1 cellular context compared by ENCODE assay signal in the genomic region with DNA sequence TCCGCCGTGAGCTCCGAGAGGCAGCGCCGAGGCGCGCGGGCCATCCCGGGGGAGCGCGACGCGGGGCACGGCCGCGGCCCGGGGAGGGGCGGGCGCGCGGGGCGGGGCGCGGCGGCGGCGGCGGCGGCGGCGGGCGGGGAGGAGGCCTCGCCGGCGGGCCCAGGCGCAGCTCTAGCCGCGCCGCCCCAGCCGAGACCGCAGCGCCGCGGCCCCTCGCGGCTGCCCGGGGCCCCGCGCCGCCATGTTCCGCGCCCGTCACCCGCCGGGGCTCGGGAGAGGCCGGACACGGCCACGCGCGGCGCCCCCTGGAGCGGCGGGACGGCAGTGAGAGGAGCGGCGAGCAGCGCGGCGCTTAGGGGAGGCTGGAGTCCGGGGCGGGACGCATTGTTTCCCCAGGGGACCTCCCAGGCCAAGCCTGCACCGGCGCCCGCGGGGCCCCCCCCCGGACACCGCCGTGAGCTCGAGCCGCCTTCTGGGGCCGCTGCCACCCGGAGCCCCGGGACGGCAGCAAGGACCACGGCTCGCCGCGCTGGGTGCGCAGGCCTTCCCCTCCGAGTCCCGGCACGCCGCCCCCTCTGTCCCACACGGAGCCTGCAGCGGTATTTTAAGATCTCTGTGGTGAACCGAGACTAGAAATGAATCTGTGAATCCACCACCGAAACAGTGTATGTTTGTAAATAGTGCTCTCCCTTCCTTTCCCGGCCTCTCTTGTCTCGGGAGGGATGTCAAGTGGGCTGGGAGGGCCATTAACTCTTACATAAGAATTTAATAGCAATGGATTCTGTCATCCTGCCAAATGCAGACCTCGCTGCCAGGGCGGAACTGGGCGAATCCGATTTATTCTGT.
TF ChIP-seq lines count a peak whose summit lies in the region.

Gene KIF13A, minus strand, starts transcription at position 60 of the 846 bp plus-strand sequence. CDS start 172 bp downstream, outside the sequence.

TF ChIP-seq in K562, 482 proteins besides CTCF, POLR2A, EP300 and RAD21 (continued from another document and continues in another):
- TF ChIP-seq SRSF3 (IDR thresholded peaks at IDR 0.05; ENCODE audit: insufficient read depth, low read length): 0 out of 2 replicates have a peak, but pooled peaks have one; percentile 73
- TF ChIP-seq, protein P1, sequence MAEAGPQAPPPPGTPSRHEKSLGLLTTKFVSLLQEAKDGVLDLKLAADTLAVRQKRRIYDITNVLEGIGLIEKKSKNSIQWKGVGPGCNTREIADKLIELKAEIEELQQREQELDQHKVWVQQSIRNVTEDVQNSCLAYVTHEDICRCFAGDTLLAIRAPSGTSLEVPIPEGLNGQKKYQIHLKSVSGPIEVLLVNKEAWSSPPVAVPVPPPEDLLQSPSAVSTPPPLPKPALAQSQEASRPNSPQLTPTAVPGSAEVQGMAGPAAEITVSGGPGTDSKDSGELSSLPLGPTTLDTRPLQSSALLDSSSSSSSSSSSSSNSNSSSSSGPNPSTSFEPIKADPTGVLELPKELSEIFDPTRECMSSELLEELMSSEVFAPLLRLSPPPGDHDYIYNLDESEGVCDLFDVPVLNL (CRISPR knock-in tag; IDR thresholded peaks at IDR 0.05; ENCODE audit: low read depth): peak; percentile 70; the same call in 1 of the 2 replicates
- TF ChIP-seq, protein P2, sequence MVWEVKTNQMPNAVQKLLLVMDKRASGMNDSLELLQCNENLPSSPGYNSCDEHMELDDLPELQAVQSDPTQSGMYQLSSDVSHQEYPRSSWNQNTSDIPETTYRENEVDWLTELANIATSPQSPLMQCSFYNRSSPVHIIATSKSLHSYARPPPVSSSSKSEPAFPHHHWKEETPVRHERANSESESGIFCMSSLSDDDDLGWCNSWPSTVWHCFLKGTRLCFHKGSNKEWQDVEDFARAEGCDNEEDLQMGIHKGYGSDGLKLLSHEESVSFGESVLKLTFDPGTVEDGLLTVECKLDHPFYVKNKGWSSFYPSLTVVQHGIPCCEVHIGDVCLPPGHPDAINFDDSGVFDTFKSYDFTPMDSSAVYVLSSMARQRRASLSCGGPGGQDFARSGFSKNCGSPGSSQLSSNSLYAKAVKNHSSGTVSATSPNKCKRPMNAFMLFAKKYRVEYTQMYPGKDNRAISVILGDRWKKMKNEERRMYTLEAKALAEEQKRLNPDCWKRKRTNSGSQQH (CRISPR knock-in tag; IDR thresholded peaks at IDR 0.05): no peak
- peak; percentile 29 for TF ChIP-seq TCF3 (CRISPR knock-in tag; IDR thresholded peaks at IDR 0.05)
- peak; percentile 73 for TF ChIP-seq SIN3B (IDR thresholded peaks at IDR 0.05; ENCODE audit: low read depth)
- no peak for TF ChIP-seq NFATC3 (IDR thresholded peaks at IDR 0.05)
- no peak for TF ChIP-seq HDAC8 (tag; IDR thresholded peaks at IDR 0.05)
- no peak for TF ChIP-seq OTX1 (CRISPR knock-in tag; IDR thresholded peaks at IDR 0.05)
- TF ChIP-seq HSF4 (CRISPR knock-in tag; IDR thresholded peaks at IDR 0.05; ENCODE audit: borderline replicate concordance): no peak
- TF ChIP-seq ZNF639 (CRISPR knock-in tag; conservative IDR thresholded peaks at IDR 0.05 in 1 of 2, IDR thresholded peaks at IDR 0.05 in 1 of 2): peak in 1 of 2 experiments; percentile 95; a peak in 2 of 4 replicates
- TF ChIP-seq MAZ (CRISPR knock-in tag; conservative IDR thresholded peaks at IDR 0.05 in 1 of 2, IDR thresholded peaks at IDR 0.05 in 1 of 2): peak; percentile 74 to 86
- TF ChIP-seq ZNF444 (CRISPR knock-in tag; IDR thresholded peaks at IDR 0.05): no peak
- TF ChIP-seq, protein P3, sequence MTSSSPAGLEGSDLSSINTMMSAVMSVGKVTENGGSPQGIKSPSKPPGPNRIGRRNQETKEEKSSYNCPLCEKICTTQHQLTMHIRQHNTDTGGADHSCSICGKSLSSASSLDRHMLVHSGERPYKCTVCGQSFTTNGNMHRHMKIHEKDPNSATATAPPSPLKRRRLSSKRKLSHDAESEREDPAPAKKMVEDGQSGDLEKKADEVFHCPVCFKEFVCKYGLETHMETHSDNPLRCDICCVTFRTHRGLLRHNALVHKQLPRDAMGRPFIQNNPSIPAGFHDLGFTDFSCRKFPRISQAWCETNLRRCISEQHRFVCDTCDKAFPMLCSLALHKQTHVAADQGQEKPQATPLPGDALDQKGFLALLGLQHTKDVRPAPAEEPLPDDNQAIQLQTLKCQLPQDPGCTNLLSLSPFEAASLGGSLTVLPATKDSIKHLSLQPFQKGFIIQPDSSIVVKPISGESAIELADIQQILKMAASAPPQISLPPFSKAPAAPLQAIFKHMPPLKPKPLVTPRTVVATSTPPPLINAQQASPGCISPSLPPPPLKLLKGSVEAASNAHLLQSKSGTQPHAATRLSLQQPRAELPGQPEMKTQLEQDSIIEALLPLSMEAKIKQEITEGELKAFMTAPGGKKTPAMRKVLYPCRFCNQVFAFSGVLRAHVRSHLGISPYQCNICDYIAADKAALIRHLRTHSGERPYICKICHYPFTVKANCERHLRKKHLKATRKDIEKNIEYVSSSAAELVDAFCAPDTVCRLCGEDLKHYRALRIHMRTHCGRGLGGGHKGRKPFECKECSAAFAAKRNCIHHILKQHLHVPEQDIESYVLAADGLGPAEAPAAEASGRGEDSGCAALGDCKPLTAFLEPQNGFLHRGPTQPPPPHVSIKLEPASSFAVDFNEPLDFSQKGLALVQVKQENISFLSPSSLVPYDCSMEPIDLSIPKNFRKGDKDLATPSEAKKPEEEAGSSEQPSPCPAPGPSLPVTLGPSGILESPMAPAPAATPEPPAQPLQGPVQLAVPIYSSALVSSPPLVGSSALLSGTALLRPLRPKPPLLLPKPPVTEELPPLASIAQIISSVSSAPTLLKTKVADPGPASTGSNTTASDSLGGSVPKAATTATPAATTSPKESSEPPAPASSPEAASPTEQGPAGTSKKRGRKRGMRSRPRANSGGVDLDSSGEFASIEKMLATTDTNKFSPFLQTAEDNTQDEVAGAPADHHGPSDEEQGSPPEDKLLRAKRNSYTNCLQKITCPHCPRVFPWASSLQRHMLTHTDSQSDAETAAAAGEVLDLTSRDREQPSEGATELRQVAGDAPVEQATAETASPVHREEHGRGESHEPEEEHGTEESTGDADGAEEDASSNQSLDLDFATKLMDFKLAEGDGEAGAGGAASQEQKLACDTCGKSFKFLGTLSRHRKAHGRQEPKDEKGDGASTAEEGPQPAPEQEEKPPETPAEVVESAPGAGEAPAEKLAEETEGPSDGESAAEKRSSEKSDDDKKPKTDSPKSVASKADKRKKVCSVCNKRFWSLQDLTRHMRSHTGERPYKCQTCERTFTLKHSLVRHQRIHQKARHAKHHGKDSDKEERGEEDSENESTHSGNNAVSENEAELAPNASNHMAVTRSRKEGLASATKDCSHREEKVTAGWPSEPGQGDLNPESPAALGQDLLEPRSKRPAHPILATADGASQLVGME (CRISPR knock-in tag; IDR thresholded peaks at IDR 0.05): peak; percentile 81; the same call in 1 of the 2 replicates
- TF ChIP-seq CSDE1 (IDR thresholded peaks at IDR 0.05): peak in 1 of 2 experiments; percentile 20; a peak in 1 of 4 replicates
- TF ChIP-seq NRF1 (conservative IDR thresholded peaks at IDR 0.05 in 1 of 2, IDR thresholded peaks at IDR 0.05 in 1 of 2): peak; percentile 78 to 81
- 0 out of 4 replicates have a peak, but pooled peaks of 1 of the 2 experiments have one; percentile 35 for TF ChIP-seq HDAC1 (IDR thresholded peaks at IDR 0.05)
- TF ChIP-seq ZNF224 (CRISPR knock-in tag; IDR thresholded peaks at IDR 0.05): peak; percentile 47; the same call in 1 of the 2 replicates
- peak; percentile 62 for TF ChIP-seq PHF20 (IDR thresholded peaks at IDR 0.05; ENCODE audit: partially characterized antibody)
- peak; percentile 15; the same call in 1 of the 2 replicates for TF ChIP-seq FOSL1 (tag; conservative IDR thresholded peaks at IDR 0.05)
- peak; percentile 42; the same call in 1 of the 2 replicates for TF ChIP-seq NFRKB (IDR thresholded peaks at IDR 0.05; ENCODE audit: low read depth)
- TF ChIP-seq MED1 (CRISPR knock-in tag; IDR thresholded peaks at IDR 0.05; ENCODE audit: borderline replicate concordance): no peak
- TF ChIP-seq, protein P4, sequence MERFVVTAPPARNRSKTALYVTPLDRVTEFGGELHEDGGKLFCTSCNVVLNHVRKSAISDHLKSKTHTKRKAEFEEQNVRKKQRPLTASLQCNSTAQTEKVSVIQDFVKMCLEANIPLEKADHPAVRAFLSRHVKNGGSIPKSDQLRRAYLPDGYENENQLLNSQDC (CRISPR knock-in tag; IDR thresholded peaks at IDR 0.05): 0 out of 2 replicates have a peak, but pooled peaks have one; percentile 50
- TF ChIP-seq ZBTB7A (IDR thresholded peaks at IDR 0.05; ENCODE audit: borderline replicate concordance, control insufficient read depth, low read depth, low read length): peak; percentile 80; the same call in 1 of the 2 replicates
- no peak for TF ChIP-seq ZNF717 (CRISPR knock-in tag; IDR thresholded peaks at IDR 0.05)
- TF ChIP-seq, protein P5, sequence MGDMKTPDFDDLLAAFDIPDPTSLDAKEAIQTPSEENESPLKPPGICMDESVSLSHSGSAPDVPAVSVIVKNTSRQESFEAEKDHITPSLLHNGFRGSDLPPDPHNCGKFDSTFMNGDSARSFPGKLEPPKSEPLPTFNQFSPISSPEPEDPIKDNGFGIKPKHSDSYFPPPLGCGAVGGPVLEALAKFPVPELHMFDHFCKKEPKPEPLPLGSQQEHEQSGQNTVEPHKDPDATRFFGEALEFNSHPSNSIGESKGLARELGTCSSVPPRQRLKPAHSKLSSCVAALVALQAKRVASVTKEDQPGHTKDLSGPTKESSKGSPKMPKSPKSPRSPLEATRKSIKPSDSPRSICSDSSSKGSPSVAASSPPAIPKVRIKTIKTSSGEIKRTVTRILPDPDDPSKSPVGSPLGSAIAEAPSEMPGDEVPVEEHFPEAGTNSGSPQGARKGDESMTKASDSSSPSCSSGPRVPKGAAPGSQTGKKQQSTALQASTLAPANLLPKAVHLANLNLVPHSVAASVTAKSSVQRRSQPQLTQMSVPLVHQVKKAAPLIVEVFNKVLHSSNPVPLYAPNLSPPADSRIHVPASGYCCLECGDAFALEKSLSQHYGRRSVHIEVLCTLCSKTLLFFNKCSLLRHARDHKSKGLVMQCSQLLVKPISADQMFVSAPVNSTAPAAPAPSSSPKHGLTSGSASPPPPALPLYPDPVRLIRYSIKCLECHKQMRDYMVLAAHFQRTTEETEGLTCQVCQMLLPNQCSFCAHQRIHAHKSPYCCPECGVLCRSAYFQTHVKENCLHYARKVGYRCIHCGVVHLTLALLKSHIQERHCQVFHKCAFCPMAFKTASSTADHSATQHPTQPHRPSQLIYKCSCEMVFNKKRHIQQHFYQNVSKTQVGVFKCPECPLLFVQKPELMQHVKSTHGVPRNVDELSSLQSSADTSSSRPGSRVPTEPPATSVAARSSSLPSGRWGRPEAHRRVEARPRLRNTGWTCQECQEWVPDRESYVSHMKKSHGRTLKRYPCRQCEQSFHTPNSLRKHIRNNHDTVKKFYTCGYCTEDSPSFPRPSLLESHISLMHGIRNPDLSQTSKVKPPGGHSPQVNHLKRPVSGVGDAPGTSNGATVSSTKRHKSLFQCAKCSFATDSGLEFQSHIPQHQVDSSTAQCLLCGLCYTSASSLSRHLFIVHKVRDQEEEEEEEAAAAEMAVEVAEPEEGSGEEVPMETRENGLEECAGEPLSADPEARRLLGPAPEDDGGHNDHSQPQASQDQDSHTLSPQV (IDR thresholded peaks at IDR 0.05): peak; percentile 71
- TF ChIP-seq RCOR1 (IDR thresholded peaks at IDR 0.05; ENCODE audit: borderline replicate concordance in 1 of 2, low read depth in 2 of 2, low read length in 2 of 2): peak in 1 of 2 experiments; percentile 7; a peak in 1 of 4 replicates
- peak; percentile 55 for TF ChIP-seq HMGN3 (IDR thresholded peaks at IDR 0.05; ENCODE audit: borderline replicate concordance, extremely low read depth, insufficient read length, low read depth, low read length)
- TF ChIP-seq, protein P6, sequence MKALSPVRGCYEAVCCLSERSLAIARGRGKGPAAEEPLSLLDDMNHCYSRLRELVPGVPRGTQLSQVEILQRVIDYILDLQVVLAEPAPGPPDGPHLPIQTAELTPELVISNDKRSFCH (CRISPR knock-in tag; IDR thresholded peaks at IDR 0.05): no peak
- TF ChIP-seq, protein P6 (tag; IDR thresholded peaks at IDR 0.05): peak; percentile 85; the same call in 1 of the 2 replicates
- no peak for TF ChIP-seq ELF1 (tag; IDR thresholded peaks at IDR 0.05)
- no peak for TF ChIP-seq SRSF1 (IDR thresholded peaks at IDR 0.05; ENCODE audit: low read depth, low read length)
- TF ChIP-seq SMARCB1 (IDR thresholded peaks at IDR 0.05; ENCODE audit: insufficient read length, low read depth): no peak
